ENCODE assay signal across 18 cellular contexts in genomic region chr7:22429386-22429785, GRCh38.
A peak's percentile ranks its signal among the peaks of the same experiment; 100 is the strongest.
DNase-seq lines count a peak whose midpoint lies in the region; TF ChIP-seq lines count a peak whose summit lies in the region.
"Had no signal": no experiment of that assay in that cellular context is flagged by ENCODE, and none has a peak within 500 bp of the region (broad histone marks: within the 10 kb centered on the region; RNA-seq: fewer than 3 reads in every experiment).

No MANE protein-coding gene starts in this region.

- no peaks in the 10 kb centered on the region for H3K79me2 ChIP-seq in GM23248 (ENCODE audit: insufficient read depth)
- H3K79me2 ChIP-seq in OCI-LY7 (ENCODE audit: insufficient read depth, low read depth, low read length) = no peaks in the 10 kb centered on the region
- H3K79me2 ChIP-seq in smooth muscle cell (ENCODE audit: low read depth) = no peaks in the 10 kb centered on the region

- H4K20me1 ChIP-seq in GM23248 (ENCODE audit: insufficient read depth) (no peaks in the 10 kb centered on the region), OCI-LY7 (ENCODE audit: insufficient read depth, low read length) (no peaks in the 10 kb centered on the region), smooth muscle cell (ENCODE audit: low read depth) (no peaks in the 10 kb centered on the region)

- H2AFZ ChIP-seq in GM23248 (no peak overlapping the region), OCI-LY7 (ENCODE audit: low read length) (no peak overlapping the region), smooth muscle cell (ENCODE audit: low read depth) (no peak overlapping the region)
- H2AFZ ChIP-seq: PC-9 had no signal

- H3K27ac ChIP-seq in GM23248 (peak overlapping the region; percentile 88), OCI-LY7 (ENCODE audit: low read depth, low read length, poor library complexity, severe bottlenecking) (peak overlapping the region; percentile 1), smooth muscle cell (ENCODE audit: low read depth) (peak overlapping the region; percentile 94), spleen (no peak overlapping the region), brain microvascular endothelial cell (no peak overlapping the region)
- H3K27ac ChIP-seq: SJSA1 had no signal

- no peaks in the 10 kb centered on the region for H3K9me3 ChIP-seq in GM23248 (ENCODE audit: low read depth)
- no peaks in the 10 kb centered on the region for H3K9me3 ChIP-seq in OCI-LY7 (ENCODE audit: low read length)
- no peaks in the 10 kb centered on the region for H3K9me3 ChIP-seq in smooth muscle cell (replicated peaks; ENCODE audit: low read depth)
- H3K9me3 ChIP-seq in spleen = no peaks in the 10 kb centered on the region
- H3K9me3 ChIP-seq: SJSA1 had no signal

- no peaks in the 10 kb centered on the region for H3K36me3 ChIP-seq in GM23248 (ENCODE audit: low read depth)
- 0 out of 2 replicates have a peak, but pooled peaks cover 4% of the 10 kb centered on the region for H3K36me3 ChIP-seq in OCI-LY7 (ENCODE audit: insufficient read depth, low read length)
- no peaks in the 10 kb centered on the region for H3K36me3 ChIP-seq in smooth muscle cell (ENCODE audit: low read depth)
- no peaks in the 10 kb centered on the region for H3K36me3 ChIP-seq in spleen
- no peaks in the 10 kb centered on the region for H3K36me3 ChIP-seq in brain microvascular endothelial cell (replicated peaks)
- H3K36me3 ChIP-seq: SJSA1 had no signal

- no peaks in the 10 kb centered on the region for H3K9me2 ChIP-seq in GM23248 (ENCODE audit: insufficient read depth)
- H3K9me2 ChIP-seq in OCI-LY7 (ENCODE audit: insufficient read depth, low read length) = no peaks in the 10 kb centered on the region

- 52 to 63% methylated on average over 2 of the region's 2 CpGs for WGBS in GM23248 (ENCODE audit: low coverage in 1 of 2, low lambda C conversion rate in 2 of 2, missing lambda C conversion rate in 2 of 2), 2 experiments
- WGBS in smooth muscle cell (ENCODE audit: low lambda C conversion rate) = 81% methylated on average over 2 of the region's 2 CpGs
- 84 to 96% (median 85%) methylated on average over 2 of the region's 2 CpGs for WGBS in spleen, 5 donors

- POLR2A ChIA-PET in OCI-LY7 (lab: Charles Lee) = interaction anchor here (0.7 to 10.2 kb wide), 3 partner anchors 11 to 79 kb away, joined by 3 to 156 read pairs (median 4); no protein-coding TSS in a partner anchor

- H3K4me1 ChIP-seq in GM23248 (ENCODE audit: insufficient read depth) (peaks cover 30% of the 10 kb centered on the region), OCI-LY7 (ENCODE audit: insufficient read depth, low read length, poor library complexity, severe bottlenecking) (peaks cover 94% of the 10 kb centered on the region), smooth muscle cell (ENCODE audit: low read depth) (peaks cover 17% of the 10 kb centered on the region), spleen (peaks cover 0 to 16% (median 1%) of the 10 kb centered on the region in 6 donors)
- H3K4me1 ChIP-seq: SJSA1 had no signal

- H3K4me3 ChIP-seq in GM23248 (no peak overlapping the region), OCI-LY7 (ENCODE audit: low read depth, low read length, poor library complexity, severe bottlenecking) (no peak overlapping the region), epithelial cell of esophagus (ENCODE audit: low read length) (no peak overlapping the region), smooth muscle cell (no peak overlapping the region), spleen (no peak overlapping the region), brain microvascular endothelial cell (ENCODE audit: low read depth, low read length) (no peak overlapping the region)
- H3K4me3 ChIP-seq: PC-9, SJSA1 had no signal

- H3K27me3 ChIP-seq in GM23248 (replicated peaks; ENCODE audit: insufficient read depth) (no peaks in the 10 kb centered on the region), smooth muscle cell (ENCODE audit: low read depth) (no peaks in the 10 kb centered on the region), spleen (replicated peaks in 1 of 7) (no peaks in the 10 kb centered on the region), brain microvascular endothelial cell (replicated peaks) (no peaks in the 10 kb centered on the region)
- H3K27me3 ChIP-seq: SJSA1 had no signal

- H3F3A ChIP-seq in GM23248 (ENCODE audit: insufficient read depth) (peaks cover 24% of the 10 kb centered on the region), smooth muscle cell (ENCODE audit: low read depth) (no peaks in the 10 kb centered on the region)

- DNase-seq in GM23248 (no peak), OCI-LY7 (ENCODE audit: low spot score) (no peak), epithelial cell of esophagus (ENCODE audit: low read depth) (peak; percentile 93), smooth muscle cell (lab: John Stamatoyannopoulos, UW; ENCODE audit: unreplicated experiment) (no peak), spleen (no peak), brain microvascular endothelial cell (no peak), NCI-H2107 treated with DMSO at 0.1 percent for 48 hours (lab: John Stamatoyannopoulos, UW; ENCODE audit: unreplicated experiment) (no peak)
- DNase-seq: C1 segment of cervical spinal cord; CD8-positive, alpha-beta memory T cell; DMS79; Kasumi-1; MM.1S; NCI-H1092; NCI-H146; NCI-H2029 treated with DMSO at 0.1 percent for 48 hours; PC-9; SW 1271 had no signal

- TF ChIP-seq CTCF in OCI-LY7 (conservative IDR thresholded peaks at IDR 0.05; ENCODE audit: low read length) (no peak), epithelial cell of esophagus (IDR thresholded peaks at IDR 0.05; ENCODE audit: insufficient read depth, low read depth, low read length, missing control alignments) (no peak), smooth muscle cell (IDR thresholded peaks at IDR 0.05; ENCODE audit: borderline replicate concordance, insufficient read depth, poor library complexity, severe bottlenecking) (no peak), spleen (IDR thresholded peaks at IDR 0.05 in 8 of 11, conservative IDR thresholded peaks at IDR 0.05 in 3 of 11) (no peak), brain microvascular endothelial cell (IDR thresholded peaks at IDR 0.05; ENCODE audit: low read depth, low read length, missing control alignments) (no peak)

- in situ Hi-C loops in GM23248 (cut with MboI) = no loop called here
- in situ Hi-C loops in brain microvascular endothelial cell (cut with HindIII; ENCODE audit: low pct_ligation_motif_present, low sequenced_read_pairs) = no loop called here

- CTCF ChIA-PET in OCI-LY7 (lab: Charles Lee; ENCODE audit: unreplicated experiment) = interaction anchor here (1.0 kb wide), 1 partner anchor 10 kb away, joined by 3 read pairs; no protein-coding TSS in a partner anchor

- intact Hi-C loops in OCI-LY7 (cut with micrococcal nuclease; ENCODE audit: unreplicated experiment) (no loop called here), spleen (cut with DNase I; ENCODE audit: low total_unique reads) (no loop called here)

- H3K9ac ChIP-seq in GM23248 = no peak overlapping the region
- H3K9ac ChIP-seq in smooth muscle cell (ENCODE audit: low read depth) = no peak overlapping the region

- TF ChIP-seq POLR2A in spleen (IDR thresholded peaks at IDR 0.05) = no peak

- H3K4me2 ChIP-seq in GM23248 (ENCODE audit: unreplicated experiment) (no peak overlapping the region), OCI-LY7 (ENCODE audit: low read length) (no peak overlapping the region), smooth muscle cell (no peak overlapping the region)
- H3K4me2 ChIP-seq: PC-9 had no signal

- BruUV-seq in OCI-LY7 (replicated peaks; lab: Mats Ljungman, UMichigan) = no TSS peak

Comparison
In these comparisons a context has a peak if more than half of its experiments do, and no peak if none do; other contexts are left out.
1. H3K27ac ChIP-seq: peak in GM23248 (single experiment), OCI-LY7 (single experiment) and smooth muscle cell (single experiment); none in spleen (0 of 8) and brain microvascular endothelial cell (single experiment).